ENCODE assay signal across 27 cellular contexts in the genomic region with DNA sequence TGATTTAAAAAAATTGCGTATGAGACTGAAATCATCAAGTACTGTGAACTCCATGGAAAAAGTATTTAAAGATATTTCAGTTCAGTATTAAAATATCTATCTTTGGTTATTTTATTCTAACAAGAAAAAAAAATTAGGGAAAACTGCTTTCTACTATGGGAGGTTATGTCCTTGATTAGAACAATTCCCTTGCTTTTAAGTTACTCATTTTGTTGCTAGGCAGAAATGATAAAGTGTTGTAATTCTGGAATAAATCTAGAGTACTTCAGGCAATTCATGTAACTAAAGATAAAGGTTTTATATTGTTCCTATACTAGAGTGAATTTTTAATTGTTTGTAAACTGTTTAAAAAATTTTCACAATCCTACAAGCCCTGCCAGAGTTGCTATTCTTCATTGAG.
"Had no signal": no experiment of that assay in that cellular context is flagged by ENCODE, and none has a peak within 500 bp of the region (broad histone marks: within the 10 kb centered on the region; RNA-seq: fewer than 3 reads in every experiment).

No MANE protein-coding gene starts in this region.

- ATAC-seq: foreskin keratinocyte; heart right ventricle; left cardiac atrium; left lung; mucosa of descending colon; natural killer cell treated with Interleukin-12 subunit alpha and Interleukin-12 subunit beta and Interleukin-15 and Interleukin-18, amount 100 ng/mL, for 72 hours; stimulated activated effector memory CD8-positive, alpha-beta T cell treated with anti-CD3 and anti-CD28 coated beads, Interleukin-12 subunit alpha, Interleukin-12 subunit beta, amount 100 ng/mL, for 72 hours had no signal

- H3K36me3 ChIP-seq: heart right ventricle, left lung, right atrium auricular region, sigmoid colon, stomach, thyroid gland, vagina had no signal

- H3K4me3 ChIP-seq: dorsolateral prefrontal cortex, heart right ventricle, left lung, mucosa of descending colon, right atrium auricular region, sigmoid colon, stomach, thyroid gland, vagina had no signal

- H2AFZ ChIP-seq: parathyroid adenoma had no signal

- H3K4me1 ChIP-seq: foreskin keratinocyte, heart right ventricle, left lung, parathyroid adenoma, right atrium auricular region, stomach, thyroid gland, vagina had no signal

- H3K9me3 Mint-ChIP-seq: natural killer cell treated with Interleukin-12 subunit alpha and Interleukin-12 subunit beta and Interleukin-15 and Interleukin-18, amount 100 ng/mL, for 72 hours; stimulated activated effector memory CD8-positive, alpha-beta T cell treated with anti-CD3 and anti-CD28 coated beads, Interleukin-12 subunit alpha, Interleukin-12 subunit beta, amount 100 ng/mL, for 72 hours had no signal

- H3K4me1 Mint-ChIP-seq: mesothelial cell of epicardium; naive B cell; neural crest cell; stimulated activated effector memory CD8-positive, alpha-beta T cell treated with anti-CD3 and anti-CD28 coated beads, Interleukin-12 subunit alpha, Interleukin-12 subunit beta, amount 100 ng/mL, for 72 hours had no signal

- H3K36me3 Mint-ChIP-seq: natural killer cell treated with Interleukin-12 subunit alpha and Interleukin-12 subunit beta and Interleukin-15 and Interleukin-18, amount 100 ng/mL, for 72 hours; stimulated activated effector memory CD8-positive, alpha-beta T cell treated with anti-CD3 and anti-CD28 coated beads, Interleukin-12 subunit alpha, Interleukin-12 subunit beta, amount 100 ng/mL, for 72 hours had no signal

- H3K4me3 Mint-ChIP-seq: mesothelial cell of epicardium; naive B cell; natural killer cell treated with Interleukin-12 subunit alpha and Interleukin-12 subunit beta and Interleukin-15 and Interleukin-18, amount 100 ng/mL, for 72 hours; neural crest cell; stimulated activated effector memory CD8-positive, alpha-beta T cell treated with anti-CD3 and anti-CD28 coated beads, Interleukin-12 subunit alpha, Interleukin-12 subunit beta, amount 100 ng/mL, for 72 hours had no signal

- H3K27me3 ChIP-seq: dorsolateral prefrontal cortex, foreskin keratinocyte, heart right ventricle, left lung, right atrium auricular region, sigmoid colon, stomach, thyroid gland, vagina had no signal

- H3K9ac ChIP-seq: parathyroid adenoma had no signal

- H3K79me2 ChIP-seq: parathyroid adenoma had no signal

- H3K27ac ChIP-seq: dorsolateral prefrontal cortex, foreskin keratinocyte, heart right ventricle, left lung, parathyroid adenoma, right atrium auricular region, sigmoid colon, stomach, thyroid gland, vagina had no signal

- H3K27me3 Mint-ChIP-seq: naive B cell; natural killer cell treated with Interleukin-12 subunit alpha and Interleukin-12 subunit beta and Interleukin-15 and Interleukin-18, amount 100 ng/mL, for 72 hours; progenitor cell of endocrine pancreas had no signal

- H3K27ac Mint-ChIP-seq: mesothelial cell of epicardium; naive B cell; natural killer cell treated with Interleukin-12 subunit alpha and Interleukin-12 subunit beta and Interleukin-15 and Interleukin-18, amount 100 ng/mL, for 72 hours; progenitor cell of endocrine pancreas; stimulated activated effector memory CD8-positive, alpha-beta T cell treated with anti-CD3 and anti-CD28 coated beads, Interleukin-12 subunit alpha, Interleukin-12 subunit beta, amount 100 ng/mL, for 72 hours had no signal

- H3K9me3 ChIP-seq: left lung, mucosa of descending colon, right atrium auricular region, sigmoid colon, stomach, thyroid gland, vagina had no signal

- DNase-seq: cortex of kidney; dorsolateral prefrontal cortex; effector CD4-positive, alpha-beta T cell; foreskin keratinocyte; glutamatergic neuron; heart right ventricle; hippocampal formation; left cardiac atrium; left lung; mesenchymal stem cell; mucosa of descending colon; naive B cell; sigmoid colon; stimulated activated CD4-positive, alpha-beta T cell treated with anti-CD3 and anti-CD28 coated beads, Interleukin-2, amount 100 ng/mL, for 24 hours; stimulated activated CD4-positive, alpha-beta T cell treated with anti-CD3 and anti-CD28 coated beads, Interleukin-4, amount 100 ng/mL, for 24 hours; stimulated activated naive CD4-positive, alpha-beta T cell treated with Interleukin-2 at 50 U/mL for 16 hours; stomach; thyroid gland; trophoblast cell had no signal
